ENCODE assay signal across 21 cellular contexts in genomic region chr14:21089271-21089670, GRCh38. TPM values are rescaled to one million over a fixed set of nuclear protein-coding genes. Genes with fewer than 3 reads are reported as not detected.
DNase-seq lines count a peak whose midpoint lies in the region; ATAC-seq and TF ChIP-seq lines count a peak whose summit lies in the region.
"Had no signal": no experiment of that assay in that cellular context is flagged by ENCODE, and none has a peak within 500 bp of the region (broad histone marks: within the 10 kb centered on the region; RNA-seq: fewer than 3 reads in every experiment).

No MANE protein-coding gene starts in this region.

- POLR2A ChIA-PET in WTC11 (lab: Charles Lee): interaction anchor here (1.6 to 1.7 kb wide), 2 partner anchors 15 to 18 kb away, joined by 5 to 13 read pairs; partner anchors contain the start of gene ARHGEF40

- no peaks in the 10 kb centered on the region for H3K27me3 ChIP-seq in cardiac muscle cell

- TF ChIP-seq CTCF in cardiac muscle cell (IDR thresholded peaks at IDR 0.05; ENCODE audit: low read depth, low read length) (no peak), WTC11 (IDR thresholded peaks at IDR 0.05) (no peak)

- peaks cover 14% of the 10 kb centered on the region for H3K4me1 ChIP-seq in cardiac muscle cell (ENCODE audit: low read depth)

- H3K36me3 Mint-ChIP-seq in WTC11: peaks cover 65% of the 10 kb centered on the region
- H3K36me3 Mint-ChIP-seq in memory B cell: no peaks in the 10 kb centered on the region
- H3K36me3 Mint-ChIP-seq in stimulated activated naive B cell treated with anti-CD40 and anti-IgM and Interleukin-4, amounts not matched to agents 10 μg/mL and 1 μg/mL and 100 μg/mL, for 72 hours: peaks cover 4 to 6% of the 10 kb centered on the region in 2 donors

- H3K27me3 Mint-ChIP-seq in WTC11 (ENCODE audit: low read depth) (no peaks in the 10 kb centered on the region), memory B cell (peaks cover 1% of the 10 kb centered on the region)
- no peaks in the 10 kb centered on the region for H3K27me3 Mint-ChIP-seq in stimulated activated naive B cell treated with anti-CD40 and anti-IgM and Interleukin-4, amounts not matched to agents 10 μg/mL and 1 μg/mL and 100 μg/mL, for 72 hours

- no peak overlapping the region for H3K4me3 ChIP-seq in cardiac muscle cell

- CTCF ChIA-PET in WTC11 (lab: Charles Lee): interaction anchor here (1.3 to 7.9 kb wide), 9 partner anchors 9 to 78 kb away, joined by 4 to 132 read pairs (median 10); partner anchors contain the start of genes ARHGEF40 and ZNF219

- H3K27ac Mint-ChIP-seq in WTC11 (peak overlapping the region; percentile 4; the same call in 1 of the 2 replicates), memory B cell (peak overlapping the region; percentile 86)
- peak overlapping the region; percentile 38 for H3K27ac Mint-ChIP-seq in stimulated activated naive B cell treated with anti-CD40 and anti-IgM and Interleukin-4, amounts not matched to agents 10 μg/mL and 1 μg/mL and 100 μg/mL, for 72 hours

- H3K9me3 Mint-ChIP-seq in WTC11 (no peaks in the 10 kb centered on the region), memory B cell (no peaks in the 10 kb centered on the region)
- H3K9me3 Mint-ChIP-seq in stimulated activated naive B cell treated with anti-CD40 and anti-IgM and Interleukin-4, amounts not matched to agents 10 μg/mL and 1 μg/mL and 100 μg/mL, for 72 hours: no peaks in the 10 kb centered on the region

- peak overlapping the region; percentile 34 for H3K27ac ChIP-seq in cardiac muscle cell

- H3K4me3 Mint-ChIP-seq in WTC11: no peak overlapping the region
- H3K4me3 Mint-ChIP-seq in memory B cell: no peak overlapping the region
- H3K4me3 Mint-ChIP-seq in stimulated activated naive B cell treated with anti-CD40 and anti-IgM and Interleukin-4, amounts not matched to agents 10 μg/mL and 1 μg/mL and 100 μg/mL, for 72 hours: no peak overlapping the region

- DNase-seq in cardiac muscle cell (ENCODE audit: low read depth in 1 of 2, low spot score in 1 of 2): no peak
- no peak for DNase-seq in Right ventricle myocardium superior
- no peak for DNase-seq in WTC11 (ENCODE audit: low spot score)
- no peak for DNase-seq in memory B cell (ENCODE audit: low spot score in 2 of 2)
- no peak for DNase-seq in stimulated activated naive B cell treated with anti-CD40 and anti-IgM and Interleukin-4, amounts not matched to agents 10 μg/mL and 1 μg/mL and 100 μg/mL, for 72 hours
- no peak for DNase-seq in activated gamma-delta T cell treated with Interleukin-2 at 50 U/mL for 16 hours
- DNase-seq: activated CD8-positive, alpha-beta memory T cell treated with anti-CD3 and anti-CD28 coated beads, Interleukin-2, amount 50 U/mL, for 48 hours; activated naive CD4-positive, alpha-beta T cell treated with anti-CD3 and anti-CD28 coated beads, Interleukin-2, amount 50 U/mL, for 16 hours; dermis blood vessel endothelial cell; NCI-H1694; SIG-M5; substantia nigra; T1000 had no signal

- H3K9me3 ChIP-seq in cardiac muscle cell (ENCODE audit: low read depth): no peaks in the 10 kb centered on the region

- ATAC-seq in Right ventricle myocardium superior (ENCODE audit: poor library complexity) (no peak), WTC11 (no peak), memory B cell (ENCODE audit: low read depth) (no peak), HG02884 (IDR thresholded peaks at IDR 0.05; ENCODE audit: unreplicated experiment) (no peak), GM19452 (IDR thresholded peaks at IDR 0.05; ENCODE audit: unreplicated experiment) (no peak)
- no peak for ATAC-seq in stimulated activated naive B cell treated with anti-CD40 and anti-IgM and Interleukin-4, amounts not matched to agents 10 μg/mL and 1 μg/mL and 100 μg/mL, for 72 hours (replicated peaks)

- intact Hi-C loops in Right ventricle myocardium superior (cut with DNase I): no loop called here

- peaks cover 44% of the 10 kb centered on the region for H3K4me1 Mint-ChIP-seq in WTC11
- H3K4me1 Mint-ChIP-seq in memory B cell: peaks cover 15% of the 10 kb centered on the region
- peaks cover 17 to 26% of the 10 kb centered on the region in 2 donors for H3K4me1 Mint-ChIP-seq in stimulated activated naive B cell treated with anti-CD40 and anti-IgM and Interleukin-4, amounts not matched to agents 10 μg/mL and 1 μg/mL and 100 μg/mL, for 72 hours

- peaks cover 53% of the 10 kb centered on the region for H3K36me3 ChIP-seq in cardiac muscle cell

TF ChIP-seq in WTC11, 78 proteins besides CTCF, POLR2A, EP300 and RAD21 (continues in another document):
- TF ChIP-seq PRDM15 (CRISPR knock-in tag; IDR thresholded peaks at IDR 0.05) (no peak), FOXP4 (CRISPR knock-in tag; IDR thresholded peaks at IDR 0.05) (no peak), JUN (CRISPR knock-in tag; IDR thresholded peaks at IDR 0.05) (no peak), NR3C1 (CRISPR knock-in tag; conservative IDR thresholded peaks at IDR 0.05; ENCODE audit: low read depth) (no peak), GRHL2 (CRISPR knock-in tag; IDR thresholded peaks at IDR 0.05; ENCODE audit: insufficient replicate concordance, severe bottlenecking) (no peak), ATF1 (CRISPR knock-in tag; IDR thresholded peaks at IDR 0.05) (no peak)

RNA-seq across cellular contexts. Expression of gene ZNF219, which starts 9.2 kb away (rescaled TPM):
- total RNA-seq in cardiac muscle cell (143 and 154 TPM in 2 replicates), Right ventricle myocardium superior (50.0 TPM), WTC11 (2021) (149 to 154 TPM (median 149 TPM) in 3 replicates)
- 49.5 and 77.0 TPM in 2 replicates for polyA plus RNA-seq in cardiac muscle cell

RNA-seq across cellular contexts. Expression of gene TMEM253, which starts 11.6 kb away (rescaled TPM):
- total RNA-seq in cardiac muscle cell: 0.46 and 1.2 TPM in 2 replicates
- polyA plus RNA-seq in cardiac muscle cell: 1.3 and 2.4 TPM in 2 replicates
- total RNA-seq in Right ventricle myocardium superior: 0.43 TPM
- total RNA-seq in WTC11 (2021): 1.7 to 2.2 TPM (median 1.9 TPM) in 3 replicates
- total RNA-seq: dermis blood vessel endothelial cell, G401, glomerular endothelial cell, M059J had no signal

RNA-seq across cellular contexts. Expression of gene ARHGEF40, which starts 19.2 kb away (rescaled TPM):
- total RNA-seq in cardiac muscle cell (32.9 and 41.7 TPM in 2 replicates), Right ventricle myocardium superior (21.2 TPM), WTC11 (2021) (58.6 to 74.2 TPM (median 58.8 TPM) in 3 replicates)
- polyA plus RNA-seq in cardiac muscle cell: 26.4 and 31.6 TPM in 2 replicates

RNA-seq across cellular contexts. Expression of gene RNASE8, which starts 31.6 kb away (rescaled TPM):
- total RNA-seq in cardiac muscle cell (not detected in 2 replicates), Right ventricle myocardium superior (not detected), WTC11 (2021) (not detected in 3 replicates)
- not detected in 2 replicates for polyA plus RNA-seq in cardiac muscle cell
- total RNA-seq: dermis blood vessel endothelial cell, G401, glomerular endothelial cell, lower leg skin, M059J, NCI-H460 had no signal
- polyA plus RNA-seq: AG04450 had no signal

RNA-seq across cellular contexts. Expression of gene RNASE7, which starts 47.1 kb away (rescaled TPM):
- total RNA-seq in cardiac muscle cell (not detected in 2 replicates), Right ventricle myocardium superior (not detected), WTC11 (2021) (not detected in 3 replicates)
- polyA plus RNA-seq in cardiac muscle cell: not detected in 2 replicates
- total RNA-seq: dermis blood vessel endothelial cell, G401, glomerular endothelial cell, M059J, NCI-H460 had no signal
- polyA plus RNA-seq: AG04450 had no signal

Comparison
In these comparisons a context has a peak if more than half of its experiments do, and no peak if none do; other contexts are left out.
1. H3K27ac Mint-ChIP-seq: peak in every context shown above with its lines; median percentile 86 in memory B cell; 38 in stimulated activated naive B cell treated with anti-CD40 and anti-IgM and Interleukin-4, amounts not matched to agents 10 μg/mL and 1 μg/mL and 100 μg/mL, for 72 hours; 4 in WTC11.